In the genomic region with DNA sequence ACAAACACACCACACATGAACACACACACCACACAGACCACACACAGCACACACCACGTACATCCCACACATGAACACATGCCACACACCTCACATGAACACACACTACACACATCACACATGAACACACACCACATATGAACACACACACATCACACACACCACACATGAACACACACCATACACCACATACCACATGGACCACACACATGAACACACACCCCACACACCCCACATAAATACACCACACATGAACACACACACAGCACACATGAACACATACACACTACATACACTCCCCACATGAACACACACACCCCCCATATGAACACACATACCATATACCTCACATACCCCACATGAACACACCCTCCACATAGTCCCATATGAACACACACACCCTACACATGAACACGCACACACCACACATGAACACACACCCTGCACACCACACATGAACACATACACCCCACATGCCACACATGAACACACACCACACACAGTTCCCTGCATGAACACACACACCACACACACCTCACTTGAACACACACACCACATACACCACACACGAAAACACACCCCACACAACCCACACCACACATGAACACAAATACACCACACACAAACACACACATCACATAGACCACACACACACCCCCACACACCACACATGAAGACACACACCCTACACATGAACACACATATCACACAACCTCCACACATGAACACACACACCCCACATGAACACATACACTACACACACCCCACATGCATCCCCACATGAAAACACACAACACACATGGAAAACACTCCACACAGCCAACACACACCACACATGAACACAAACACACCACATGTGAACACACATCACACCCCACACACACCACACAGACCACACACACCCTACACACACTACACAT, we compare ENCODE assay signal across 1 cellular context.
A peak's percentile ranks its signal among the peaks of the same experiment; 100 is the strongest.
TF ChIP-seq lines count a peak whose summit lies in the region.

No MANE protein-coding gene starts in this region.

TF ChIP-seq in HEK293, 187 proteins besides CTCF, POLR2A, EP300 and RAD21 (continued from another document and continues in another):
- TF ChIP-seq, protein P1, sequence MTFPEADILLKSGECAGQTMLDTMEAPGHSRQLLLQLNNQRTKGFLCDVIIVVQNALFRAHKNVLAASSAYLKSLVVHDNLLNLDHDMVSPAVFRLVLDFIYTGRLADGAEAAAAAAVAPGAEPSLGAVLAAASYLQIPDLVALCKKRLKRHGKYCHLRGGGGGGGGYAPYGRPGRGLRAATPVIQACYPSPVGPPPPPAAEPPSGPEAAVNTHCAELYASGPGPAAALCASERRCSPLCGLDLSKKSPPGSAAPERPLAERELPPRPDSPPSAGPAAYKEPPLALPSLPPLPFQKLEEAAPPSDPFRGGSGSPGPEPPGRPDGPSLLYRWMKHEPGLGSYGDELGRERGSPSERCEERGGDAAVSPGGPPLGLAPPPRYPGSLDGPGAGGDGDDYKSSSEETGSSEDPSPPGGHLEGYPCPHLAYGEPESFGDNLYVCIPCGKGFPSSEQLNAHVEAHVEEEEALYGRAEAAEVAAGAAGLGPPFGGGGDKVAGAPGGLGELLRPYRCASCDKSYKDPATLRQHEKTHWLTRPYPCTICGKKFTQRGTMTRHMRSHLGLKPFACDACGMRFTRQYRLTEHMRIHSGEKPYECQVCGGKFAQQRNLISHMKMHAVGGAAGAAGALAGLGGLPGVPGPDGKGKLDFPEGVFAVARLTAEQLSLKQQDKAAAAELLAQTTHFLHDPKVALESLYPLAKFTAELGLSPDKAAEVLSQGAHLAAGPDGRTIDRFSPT (tag by site-specific recombination; IDR thresholded peaks at IDR 0.05), result no peak
- TF ChIP-seq SP7 (tag by site-specific recombination; IDR thresholded peaks at IDR 0.05), result no peak
- no peak for TF ChIP-seq ZNF830 (tag by site-specific recombination; IDR thresholded peaks at IDR 0.05; ENCODE audit: low read depth)
- no peak for TF ChIP-seq ZNF391 (tag by site-specific recombination; IDR thresholded peaks at IDR 0.05; ENCODE audit: borderline replicate concordance, low read depth)
- 0 out of 2 replicates have a peak, but pooled peaks have one; percentile 34 for TF ChIP-seq ZNF248 (tag by site-specific recombination; IDR thresholded peaks at IDR 0.05)
- peak; percentile 61; the same call in 1 of the 2 replicates for TF ChIP-seq ZNF707 (tag by site-specific recombination; IDR thresholded peaks at IDR 0.05)
- TF ChIP-seq ZNF670 (tag by site-specific recombination; IDR thresholded peaks at IDR 0.05; ENCODE audit: low read depth), result peak; percentile 50; the same call in 1 of the 2 replicates
- TF ChIP-seq ZNF266 (tag by site-specific recombination; IDR thresholded peaks at IDR 0.05; ENCODE audit: low read depth), result 0 out of 2 replicates have a peak, but pooled peaks have one; percentile 32
- TF ChIP-seq ZNF366 (tag by site-specific recombination; conservative IDR thresholded peaks at IDR 0.05), result no peak
- TF ChIP-seq ZNF621 (tag by site-specific recombination; IDR thresholded peaks at IDR 0.05), result peak; percentile 19; the same call in 1 of the 2 replicates
- TF ChIP-seq ZNF544 (tag by site-specific recombination; IDR thresholded peaks at IDR 0.05), result no peak
- 0 out of 2 replicates have a peak, but pooled peaks have one; percentile 25 for TF ChIP-seq ZNF776 (tag by site-specific recombination; IDR thresholded peaks at IDR 0.05; ENCODE audit: borderline replicate concordance)
- TF ChIP-seq ZNF184 (tag by site-specific recombination; IDR thresholded peaks at IDR 0.05), result no peak
- TF ChIP-seq ZNF211 (tag by site-specific recombination; IDR thresholded peaks at IDR 0.05; ENCODE audit: low read depth), result no peak
- TF ChIP-seq ZNF112 (tag by site-specific recombination; IDR thresholded peaks at IDR 0.05), result 0 out of 2 replicates have a peak, but pooled peaks have one; percentile 29
- TF ChIP-seq, protein P2, sequence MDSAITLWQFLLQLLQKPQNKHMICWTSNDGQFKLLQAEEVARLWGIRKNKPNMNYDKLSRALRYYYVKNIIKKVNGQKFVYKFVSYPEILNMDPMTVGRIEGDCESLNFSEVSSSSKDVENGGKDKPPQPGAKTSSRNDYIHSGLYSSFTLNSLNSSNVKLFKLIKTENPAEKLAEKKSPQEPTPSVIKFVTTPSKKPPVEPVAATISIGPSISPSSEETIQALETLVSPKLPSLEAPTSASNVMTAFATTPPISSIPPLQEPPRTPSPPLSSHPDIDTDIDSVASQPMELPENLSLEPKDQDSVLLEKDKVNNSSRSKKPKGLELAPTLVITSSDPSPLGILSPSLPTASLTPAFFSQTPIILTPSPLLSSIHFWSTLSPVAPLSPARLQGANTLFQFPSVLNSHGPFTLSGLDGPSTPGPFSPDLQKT (IDR thresholded peaks at IDR 0.05; ENCODE audit: borderline replicate concordance, low read depth, low read length), result no peak
- TF ChIP-seq, protein P3, sequence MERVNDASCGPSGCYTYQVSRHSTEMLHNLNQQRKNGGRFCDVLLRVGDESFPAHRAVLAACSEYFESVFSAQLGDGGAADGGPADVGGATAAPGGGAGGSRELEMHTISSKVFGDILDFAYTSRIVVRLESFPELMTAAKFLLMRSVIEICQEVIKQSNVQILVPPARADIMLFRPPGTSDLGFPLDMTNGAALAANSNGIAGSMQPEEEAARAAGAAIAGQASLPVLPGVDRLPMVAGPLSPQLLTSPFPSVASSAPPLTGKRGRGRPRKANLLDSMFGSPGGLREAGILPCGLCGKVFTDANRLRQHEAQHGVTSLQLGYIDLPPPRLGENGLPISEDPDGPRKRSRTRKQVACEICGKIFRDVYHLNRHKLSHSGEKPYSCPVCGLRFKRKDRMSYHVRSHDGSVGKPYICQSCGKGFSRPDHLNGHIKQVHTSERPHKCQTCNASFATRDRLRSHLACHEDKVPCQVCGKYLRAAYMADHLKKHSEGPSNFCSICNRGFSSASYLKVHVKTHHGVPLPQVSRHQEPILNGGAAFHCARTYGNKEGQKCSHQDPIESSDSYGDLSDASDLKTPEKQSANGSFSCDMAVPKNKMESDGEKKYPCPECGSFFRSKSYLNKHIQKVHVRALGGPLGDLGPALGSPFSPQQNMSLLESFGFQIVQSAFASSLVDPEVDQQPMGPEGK (tag by site-specific recombination; IDR thresholded peaks at IDR 0.05), result no peak
- TF ChIP-seq ZNF843 (tag by site-specific recombination; IDR thresholded peaks at IDR 0.05), result 0 out of 2 replicates have a peak, but pooled peaks have one; percentile 16
- peak; percentile 65; the same call in 1 of the 2 replicates for TF ChIP-seq ZNF571 (tag by site-specific recombination; IDR thresholded peaks at IDR 0.05)
- TF ChIP-seq ZNF549 (tag by site-specific recombination; IDR thresholded peaks at IDR 0.05), result no peak
- TF ChIP-seq SCRT2 (tag by site-specific recombination; IDR thresholded peaks at IDR 0.05), result no peak
- no peak for TF ChIP-seq KLF8 (tag by site-specific recombination; IDR thresholded peaks at IDR 0.05)
- no peak for TF ChIP-seq ZNF202 (tag by site-specific recombination; IDR thresholded peaks at IDR 0.05; ENCODE audit: borderline replicate concordance)
- TF ChIP-seq ZFP3 (tag by site-specific recombination; IDR thresholded peaks at IDR 0.05; ENCODE audit: low read depth), result no peak
- TF ChIP-seq, protein P4, sequence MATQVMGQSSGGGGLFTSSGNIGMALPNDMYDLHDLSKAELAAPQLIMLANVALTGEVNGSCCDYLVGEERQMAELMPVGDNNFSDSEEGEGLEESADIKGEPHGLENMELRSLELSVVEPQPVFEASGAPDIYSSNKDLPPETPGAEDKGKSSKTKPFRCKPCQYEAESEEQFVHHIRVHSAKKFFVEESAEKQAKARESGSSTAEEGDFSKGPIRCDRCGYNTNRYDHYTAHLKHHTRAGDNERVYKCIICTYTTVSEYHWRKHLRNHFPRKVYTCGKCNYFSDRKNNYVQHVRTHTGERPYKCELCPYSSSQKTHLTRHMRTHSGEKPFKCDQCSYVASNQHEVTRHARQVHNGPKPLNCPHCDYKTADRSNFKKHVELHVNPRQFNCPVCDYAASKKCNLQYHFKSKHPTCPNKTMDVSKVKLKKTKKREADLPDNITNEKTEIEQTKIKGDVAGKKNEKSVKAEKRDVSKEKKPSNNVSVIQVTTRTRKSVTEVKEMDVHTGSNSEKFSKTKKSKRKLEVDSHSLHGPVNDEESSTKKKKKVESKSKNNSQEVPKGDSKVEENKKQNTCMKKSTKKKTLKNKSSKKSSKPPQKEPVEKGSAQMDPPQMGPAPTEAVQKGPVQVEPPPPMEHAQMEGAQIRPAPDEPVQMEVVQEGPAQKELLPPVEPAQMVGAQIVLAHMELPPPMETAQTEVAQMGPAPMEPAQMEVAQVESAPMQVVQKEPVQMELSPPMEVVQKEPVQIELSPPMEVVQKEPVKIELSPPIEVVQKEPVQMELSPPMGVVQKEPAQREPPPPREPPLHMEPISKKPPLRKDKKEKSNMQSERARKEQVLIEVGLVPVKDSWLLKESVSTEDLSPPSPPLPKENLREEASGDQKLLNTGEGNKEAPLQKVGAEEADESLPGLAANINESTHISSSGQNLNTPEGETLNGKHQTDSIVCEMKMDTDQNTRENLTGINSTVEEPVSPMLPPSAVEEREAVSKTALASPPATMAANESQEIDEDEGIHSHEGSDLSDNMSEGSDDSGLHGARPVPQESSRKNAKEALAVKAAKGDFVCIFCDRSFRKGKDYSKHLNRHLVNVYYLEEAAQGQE (tag by site-specific recombination; IDR thresholded peaks at IDR 0.05), result no peak
- no peak for TF ChIP-seq YY1 (tag by site-specific recombination; IDR thresholded peaks at IDR 0.05)
- TF ChIP-seq ZNF426 (tag by site-specific recombination; IDR thresholded peaks at IDR 0.05), result no peak
- TF ChIP-seq BCL11A (tag by site-specific recombination; IDR thresholded peaks at IDR 0.05; ENCODE audit: low read depth), result no peak
- TF ChIP-seq ZNF23 (tag by site-specific recombination; IDR thresholded peaks at IDR 0.05; ENCODE audit: borderline replicate concordance), result no peak
- TF ChIP-seq ZNF274 (IDR thresholded peaks at IDR 0.05; ENCODE audit: low read length), result no peak
- TF ChIP-seq ZNF274 (tag by site-specific recombination; IDR thresholded peaks at IDR 0.05; ENCODE audit: borderline replicate concordance), result peak; percentile 32; the same call in 1 of the 2 replicates
- no peak for TF ChIP-seq ZBTB8A (tag by site-specific recombination; IDR thresholded peaks at IDR 0.05)
- TF ChIP-seq, protein P5, sequence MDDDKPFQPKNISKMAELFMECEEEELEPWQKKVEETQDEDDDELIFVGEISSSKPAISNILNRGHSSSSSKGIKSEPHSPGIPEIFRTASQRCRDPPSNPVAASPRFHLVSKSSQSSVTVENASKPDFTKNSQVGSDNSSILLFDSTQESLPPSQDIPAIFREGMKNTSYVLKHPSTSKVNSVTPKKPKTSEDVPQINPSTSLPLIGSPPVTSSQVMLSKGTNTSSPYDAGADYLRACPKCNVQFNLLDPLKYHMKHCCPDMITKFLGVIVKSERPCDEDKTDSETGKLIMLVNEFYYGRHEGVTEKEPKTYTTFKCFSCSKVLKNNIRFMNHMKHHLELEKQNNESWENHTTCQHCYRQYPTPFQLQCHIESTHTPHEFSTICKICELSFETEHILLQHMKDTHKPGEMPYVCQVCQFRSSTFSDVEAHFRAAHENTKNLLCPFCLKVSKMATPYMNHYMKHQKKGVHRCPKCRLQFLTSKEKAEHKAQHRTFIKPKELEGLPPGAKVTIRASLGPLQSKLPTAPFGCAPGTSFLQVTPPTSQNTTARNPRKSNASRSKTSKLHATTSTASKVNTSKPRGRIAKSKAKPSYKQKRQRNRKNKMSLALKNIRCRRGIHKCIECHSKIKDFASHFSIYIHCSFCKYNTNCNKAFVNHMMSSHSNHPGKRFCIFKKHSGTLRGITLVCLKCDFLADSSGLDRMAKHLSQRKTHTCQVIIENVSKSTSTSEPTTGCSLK (tag by site-specific recombination; IDR thresholded peaks at IDR 0.05), result no peak
- 0 out of 2 replicates have a peak, but pooled peaks have one; percentile 2 for TF ChIP-seq ZNF785 (tag by site-specific recombination; IDR thresholded peaks at IDR 0.05)
- TF ChIP-seq ZNF658 (tag by site-specific recombination; IDR thresholded peaks at IDR 0.05), result peak; percentile 23; the same call in 1 of the 2 replicates
- TF ChIP-seq ZNF610 (tag by site-specific recombination; IDR thresholded peaks at IDR 0.05; ENCODE audit: borderline replicate concordance), result no peak
- TF ChIP-seq ZNF416 (tag by site-specific recombination; IDR thresholded peaks at IDR 0.05), result no peak
- TF ChIP-seq ZNF394 (tag by site-specific recombination; IDR thresholded peaks at IDR 0.05; ENCODE audit: borderline replicate concordance), result no peak
- no peak for TF ChIP-seq HOXA7 (CRISPR knock-in tag; IDR thresholded peaks at IDR 0.05; ENCODE audit: borderline replicate concordance)
- TF ChIP-seq, protein P6, sequence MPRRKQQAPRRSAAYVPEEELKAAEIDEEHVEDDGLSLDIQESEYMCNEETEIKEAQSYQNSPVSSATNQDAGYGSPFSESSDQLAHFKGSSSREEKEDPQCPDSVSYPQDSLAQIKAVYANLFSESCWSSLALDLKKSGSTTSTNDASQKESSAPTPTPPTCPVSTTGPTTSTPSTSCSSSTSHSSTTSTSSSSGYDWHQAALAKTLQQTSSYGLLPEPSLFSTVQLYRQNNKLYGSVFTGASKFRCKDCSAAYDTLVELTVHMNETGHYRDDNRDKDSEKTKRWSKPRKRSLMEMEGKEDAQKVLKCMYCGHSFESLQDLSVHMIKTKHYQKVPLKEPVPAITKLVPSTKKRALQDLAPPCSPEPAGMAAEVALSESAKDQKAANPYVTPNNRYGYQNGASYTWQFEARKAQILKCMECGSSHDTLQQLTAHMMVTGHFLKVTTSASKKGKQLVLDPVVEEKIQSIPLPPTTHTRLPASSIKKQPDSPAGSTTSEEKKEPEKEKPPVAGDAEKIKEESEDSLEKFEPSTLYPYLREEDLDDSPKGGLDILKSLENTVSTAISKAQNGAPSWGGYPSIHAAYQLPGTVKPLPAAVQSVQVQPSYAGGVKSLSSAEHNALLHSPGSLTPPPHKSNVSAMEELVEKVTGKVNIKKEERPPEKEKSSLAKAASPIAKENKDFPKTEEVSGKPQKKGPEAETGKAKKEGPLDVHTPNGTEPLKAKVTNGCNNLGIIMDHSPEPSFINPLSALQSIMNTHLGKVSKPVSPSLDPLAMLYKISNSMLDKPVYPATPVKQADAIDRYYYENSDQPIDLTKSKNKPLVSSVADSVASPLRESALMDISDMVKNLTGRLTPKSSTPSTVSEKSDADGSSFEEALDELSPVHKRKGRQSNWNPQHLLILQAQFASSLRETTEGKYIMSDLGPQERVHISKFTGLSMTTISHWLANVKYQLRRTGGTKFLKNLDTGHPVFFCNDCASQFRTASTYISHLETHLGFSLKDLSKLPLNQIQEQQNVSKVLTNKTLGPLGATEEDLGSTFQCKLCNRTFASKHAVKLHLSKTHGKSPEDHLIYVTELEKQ (tag by site-specific recombination; IDR thresholded peaks at IDR 0.05; ENCODE audit: borderline replicate concordance), result no peak
- TF ChIP-seq RBAK (tag by site-specific recombination; IDR thresholded peaks at IDR 0.05), result no peak
- TF ChIP-seq ZNF585B (tag by site-specific recombination; IDR thresholded peaks at IDR 0.05), result 0 out of 2 replicates have a peak, but pooled peaks have one; percentile 6
- TF ChIP-seq ZNF837 (tag by site-specific recombination; IDR thresholded peaks at IDR 0.05), result 0 out of 2 replicates have a peak, but pooled peaks have one; percentile 15
